ENCODE assay signal across 10 cellular contexts in genomic region chr12:42129595-42130204, GRCh38. TPM values are rescaled to one million over a fixed set of nuclear protein-coding genes. Genes with fewer than 3 reads are reported as not detected.
DNase-seq lines count a peak whose midpoint lies in the region; ATAC-seq, FAIRE-seq and TF ChIP-seq lines count a peak whose summit lies in the region.
"Had no signal": no experiment of that assay in that cellular context is flagged by ENCODE, and none has a peak within 500 bp of the region (broad histone marks: within the 10 kb centered on the region; RNA-seq: fewer than 3 reads in every experiment).

No MANE protein-coding gene starts in this region.

- no peaks in the 10 kb centered on the region for H3K27me3 Mint-ChIP-seq in stimulated activated memory B cell treated with anti-CD40 and anti-IgM and Interleukin-4, amounts not matched to agents 10 μg/mL and 1 μg/mL and 100 μg/mL, for 72 hours
- H3K27me3 Mint-ChIP-seq: naive thymus-derived CD8-positive, alpha-beta T cell had no signal

- no TSS peak for BruUV-seq in OCI-LY7 (replicated peaks; lab: Mats Ljungman, UMichigan)

- H3K4me3 ChIP-seq in HL-60 (replicated peaks; ENCODE audit: insufficient read depth, low read length) (no peak overlapping the region), OCI-LY7 (ENCODE audit: low read depth, low read length, poor library complexity, severe bottlenecking) (no peak overlapping the region), dorsolateral prefrontal cortex (no peak overlapping the region)
- H3K4me3 ChIP-seq: SJSA1 had no signal

- H4K20me1 ChIP-seq in OCI-LY7 (ENCODE audit: insufficient read depth, low read length) = peaks cover 7% of the 10 kb centered on the region; the same call in 1 of the 2 replicates

- POLR2A ChIA-PET in OCI-LY7 (lab: Charles Lee) = interaction anchor here (0.5 kb wide), 1 partner anchor 8 kb away, joined by 3 read pairs; no protein-coding TSS in a partner anchor

- H3K4me2 ChIP-seq in OCI-LY7 (ENCODE audit: low read length) = no peak overlapping the region

- no peak overlapping the region for H2AFZ ChIP-seq in OCI-LY7 (ENCODE audit: low read length)

- H3K4me1 Mint-ChIP-seq in stimulated activated memory B cell treated with anti-CD40 and anti-IgM and Interleukin-4, amounts not matched to agents 10 μg/mL and 1 μg/mL and 100 μg/mL, for 72 hours = peaks cover 19% of the 10 kb centered on the region

- H3K27ac Mint-ChIP-seq in stimulated activated memory B cell treated with anti-CD40 and anti-IgM and Interleukin-4, amounts not matched to agents 10 μg/mL and 1 μg/mL and 100 μg/mL, for 72 hours = no peak overlapping the region

- FAIRE-seq in D721Med (lab: Jason Lieb, UNC) = no peak

- no peaks in the 10 kb centered on the region for H3K36me3 ChIP-seq in OCI-LY7 (ENCODE audit: insufficient read depth, low read length)
- H3K36me3 ChIP-seq: SJSA1 had no signal

- H3K27ac ChIP-seq in HL-60 (replicated peaks) (no peak overlapping the region), OCI-LY7 (ENCODE audit: low read depth, low read length, poor library complexity, severe bottlenecking) (no peak overlapping the region), dorsolateral prefrontal cortex (no peak overlapping the region)
- H3K27ac ChIP-seq: SJSA1 had no signal

- H3K4me1 ChIP-seq in OCI-LY7 (ENCODE audit: insufficient read depth, low read length, poor library complexity, severe bottlenecking) = no peaks in the 10 kb centered on the region

- H3K9me3 ChIP-seq in OCI-LY7 (ENCODE audit: low read length) = no peaks in the 10 kb centered on the region
- H3K9me3 ChIP-seq: SJSA1 had no signal

- H3K36me3 Mint-ChIP-seq in stimulated activated memory B cell treated with anti-CD40 and anti-IgM and Interleukin-4, amounts not matched to agents 10 μg/mL and 1 μg/mL and 100 μg/mL, for 72 hours = no peaks in the 10 kb centered on the region
- H3K36me3 Mint-ChIP-seq: naive thymus-derived CD8-positive, alpha-beta T cell had no signal

- H3K9me3 Mint-ChIP-seq in stimulated activated memory B cell treated with anti-CD40 and anti-IgM and Interleukin-4, amounts not matched to agents 10 μg/mL and 1 μg/mL and 100 μg/mL, for 72 hours = no peaks in the 10 kb centered on the region
- H3K9me3 Mint-ChIP-seq: naive thymus-derived CD8-positive, alpha-beta T cell had no signal

- DNase-seq in D721Med (ENCODE audit: insufficient read length, low spot score) (no peak), HL-60 (ENCODE audit: low read depth in 1 of 2, low spot score in 1 of 2) (peak in 1 of 2 experiments; percentile 40), OCI-LY7 (ENCODE audit: low spot score) (peak; percentile 29), dorsolateral prefrontal cortex (peak in 2 of 10 donors; percentile 42 to 49), medulla oblongata (ENCODE audit: extremely low spot score) (peak; percentile 82)
- no peak for DNase-seq in activated CD4-positive, CD25-positive, alpha-beta regulatory T cell treated with anti-CD3 and anti-CD28 coated beads, Interleukin-2, amount 50 U/mL, for 72 hours
- DNase-seq in activated effector memory CD4-positive, alpha-beta T cell treated with Interleukin-2 at 50 U/mL for 16 hours = no peak

- peak; percentile 97 for TF ChIP-seq CTCF in D721Med (IDR thresholded peaks at IDR 0.05; ENCODE audit: insufficient read depth, missing control alignments)
- peak; percentile 33 for TF ChIP-seq CTCF in HL-60 (IDR thresholded peaks at IDR 0.05; ENCODE audit: insufficient read depth, low read length)
- peak; percentile 83 for TF ChIP-seq CTCF in OCI-LY7 (conservative IDR thresholded peaks at IDR 0.05; ENCODE audit: low read length)
- peak; percentile 52 to 95 (median 82) for TF ChIP-seq CTCF in dorsolateral prefrontal cortex (IDR thresholded peaks at IDR 0.05 in 54 of 56, conservative IDR thresholded peaks at IDR 0.05 in 2 of 56; ENCODE audit: low read depth in 1 of 56, partially characterized antibody in 56 of 56)

- no peak overlapping the region for H3K4me3 Mint-ChIP-seq in stimulated activated memory B cell treated with anti-CD40 and anti-IgM and Interleukin-4, amounts not matched to agents 10 μg/mL and 1 μg/mL and 100 μg/mL, for 72 hours
- H3K4me3 Mint-ChIP-seq: naive thymus-derived CD8-positive, alpha-beta T cell had no signal

- no peaks in the 10 kb centered on the region for H3K27me3 ChIP-seq in HL-60 (ENCODE audit: insufficient read depth, poor library complexity, severe bottlenecking)
- no peaks in the 10 kb centered on the region for H3K27me3 ChIP-seq in dorsolateral prefrontal cortex
- H3K27me3 ChIP-seq: SJSA1 had no signal

- H3K79me2 ChIP-seq in OCI-LY7 (ENCODE audit: insufficient read depth, low read depth, low read length) = peaks cover 37% of the 10 kb centered on the region; the same call in 1 of the 2 replicates

- CTCF ChIA-PET in OCI-LY7 (lab: Charles Lee; ENCODE audit: unreplicated experiment) = no interaction called here

- ATAC-seq in stimulated activated memory B cell treated with anti-CD40 and anti-IgM and Interleukin-4, amounts not matched to agents 10 μg/mL and 1 μg/mL and 100 μg/mL, for 72 hours = no peak

- intact Hi-C loops in OCI-LY7 (cut with micrococcal nuclease; ENCODE audit: unreplicated experiment) = loop anchor here (2.0 to 10.0 kb wide), 3 partner anchors 203 to 435 kb away; no protein-coding TSS in a partner anchor
- intact Hi-C loops in dorsolateral prefrontal cortex (cut with DNase I) = loop anchor here in 1 of 2 donors (1.0 to 2.0 kb wide), 2 partner anchors 203 to 243 kb away; no protein-coding TSS in a partner anchor

- H3K9me2 ChIP-seq in OCI-LY7 (ENCODE audit: insufficient read depth, low read length) = no peaks in the 10 kb centered on the region

RNA-seq across cellular contexts. Expression of gene GXYLT1, which starts 15.0 kb away (rescaled TPM):
- 7.9 and 9.0 TPM in 2 replicates for total RNA-seq in OCI-LY7 (2014; rRNA removed; shearing (Covaris generic))
- 11.1 and 11.4 TPM in 2 replicates for total RNA-seq in OCI-LY7 (2022)
- total RNA-seq in dorsolateral prefrontal cortex = 10 to 100 TPM in 56 of 120 experiments, 1 to 10 TPM in 64; 5.8 to 13.8 (median 9.8) TPM

Comparison
In these comparisons a context has a peak if more than half of its experiments do, and no peak if none do; other contexts are left out.
1. DNase-seq: peak in OCI-LY7 (single experiment) and medulla oblongata (single experiment); none in D721Med (single experiment), activated CD4-positive, CD25-positive, alpha-beta regulatory T cell treated with anti-CD3 and anti-CD28 coated beads, Interleukin-2, amount 50 U/mL, for 72 hours (single experiment) and activated effector memory CD4-positive, alpha-beta T cell treated with Interleukin-2 at 50 U/mL for 16 hours (single experiment).
2. CTCF ChIP-seq: peak in every context shown above with its lines; median percentile 97 in D721Med; 83 in OCI-LY7; 82 in dorsolateral prefrontal cortex; 33 in HL-60.